In the genomic region with DNA sequence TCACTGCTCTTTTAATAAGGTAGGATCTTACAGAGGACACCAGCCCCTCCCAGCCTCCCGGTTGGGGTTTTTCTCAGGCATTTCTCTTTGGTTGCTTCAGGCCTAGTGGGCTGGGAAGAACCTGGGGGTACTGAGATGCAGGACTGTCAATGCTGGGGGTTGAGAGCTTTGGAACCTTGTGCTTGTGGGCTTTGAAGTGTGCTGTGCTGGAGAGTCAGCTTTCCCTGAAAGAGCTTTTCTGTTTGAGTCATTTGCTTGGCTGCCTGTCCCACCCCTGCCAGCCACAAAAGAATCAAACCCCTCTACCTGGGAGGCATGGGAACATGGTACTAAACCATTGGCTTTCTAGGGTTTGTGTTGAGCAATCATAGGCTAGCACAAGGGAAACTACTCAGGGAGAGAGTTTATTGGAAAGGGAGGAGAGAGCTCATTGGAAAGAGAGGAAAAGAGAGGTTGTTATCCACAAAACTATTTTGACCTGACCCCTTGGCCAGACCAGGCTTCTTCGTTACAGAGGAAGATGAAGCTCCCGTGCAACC, we compare ENCODE assay signal across 9 cellular contexts. TPM values are rescaled to one million over a fixed set of nuclear protein-coding genes. Genes with fewer than 3 reads are reported as not detected.
DNase-seq lines count a peak whose midpoint lies in the region.
"Had no signal": no experiment of that assay in that cellular context is flagged by ENCODE, and none has a peak within 500 bp of the region (broad histone marks: within the 10 kb centered on the region; RNA-seq: fewer than 3 reads in every experiment).

No MANE protein-coding gene starts in this region.

- intact Hi-C loops in activated T-helper 2 cell treated with anti-CD3 and anti-CD28 coated beads, Interferon-gamma antibody, Interleukin-2, Interleukin-4, amounts not matched to agents 10 μg/mL and 5 μg/mL and 100 μg/mL, durations not matched to agents 14 hours and 24 hours and 36 hours (cut with micrococcal nuclease) = loop anchor here (5.0 kb wide), 1 partner anchor 44 kb away; no protein-coding TSS in a partner anchor

- peak overlapping the region; percentile 89 for H3K27ac ChIP-seq in substantia nigra (ENCODE audit: low read depth, low read length, poor library complexity, severe bottlenecking)

- H3K36me3 Mint-ChIP-seq in activated T-cell treated with anti-CD3 and anti-CD28 coated beads, Interleukin-2, amount 50 U/mL, for 24 hours (ENCODE audit: low read depth) = peaks cover 69% of the 10 kb centered on the region
- H3K36me3 Mint-ChIP-seq in activated T-helper 2 cell treated with anti-CD3 and anti-CD28 coated beads, Interferon-gamma antibody, Interleukin-2, Interleukin-4, amounts not matched to agents 10 μg/mL and 5 μg/mL and 100 μg/mL, durations not matched to agents 14 hours and 24 hours and 36 hours (ENCODE audit: low read depth) = peaks cover 66% of the 10 kb centered on the region

- H3K9ac ChIP-seq in iPS-15b (ENCODE audit: low read depth, low read length) = peak overlapping the region; percentile 84

- DNase-seq in activated T-cell treated with anti-CD3 and anti-CD28 coated beads, Interleukin-2, amount 50 U/mL, for 24 hours = no peak
- DNase-seq in activated T-cell treated with anti-CD3 and anti-CD28 coated beads for 4 hours = no peak
- no peak for DNase-seq in activated T-helper 2 cell treated with anti-CD3 and anti-CD28 coated beads, Interferon-gamma antibody, Interleukin-2, Interleukin-4, amounts not matched to agents 10 μg/mL and 5 μg/mL and 100 μg/mL, durations not matched to agents 14 hours and 24 hours and 36 hours (ENCODE audit: low spot score)
- DNase-seq in substantia nigra (lab: John Stamatoyannopoulos, UW) = peak in 2 of 49 donors; percentile 20 to 40
- no peak for DNase-seq in COLO668 (lab: John Stamatoyannopoulos, UW; ENCODE audit: unreplicated experiment)
- no peak for DNase-seq in UCSD-AML1 (lab: John Stamatoyannopoulos, UW; ENCODE audit: unreplicated experiment)
- DNase-seq in pons (ENCODE audit: low spot score) = no peak

- no peaks in the 10 kb centered on the region for H3K27me3 Mint-ChIP-seq in activated T-cell treated with anti-CD3 and anti-CD28 coated beads, Interleukin-2, amount 50 U/mL, for 24 hours
- no peaks in the 10 kb centered on the region for H3K27me3 Mint-ChIP-seq in activated T-helper 2 cell treated with anti-CD3 and anti-CD28 coated beads, Interferon-gamma antibody, Interleukin-2, Interleukin-4, amounts not matched to agents 10 μg/mL and 5 μg/mL and 100 μg/mL, durations not matched to agents 14 hours and 24 hours and 36 hours (ENCODE audit: low read depth)

- no peaks in the 10 kb centered on the region for H3K27me3 ChIP-seq in iPS-15b (ENCODE audit: control insufficient read depth, insufficient read depth, low read length)

- no peaks in the 10 kb centered on the region for H3K9me3 ChIP-seq in iPS-15b (ENCODE audit: control insufficient read depth, insufficient read depth, low read length)

- peak overlapping the region; percentile 93 for H3K4me3 ChIP-seq in iPS-15b (ENCODE audit: low read depth, low read length)

- H3K4me1 ChIP-seq in iPS-15b (ENCODE audit: control insufficient read depth, insufficient read depth, low read length) = peaks cover 9% of the 10 kb centered on the region

- peaks cover 51% of the 10 kb centered on the region for H3K36me3 ChIP-seq in iPS-15b (ENCODE audit: control insufficient read depth, insufficient read depth, low read length)

- no peaks in the 10 kb centered on the region for H3K9me3 Mint-ChIP-seq in activated T-cell treated with anti-CD3 and anti-CD28 coated beads, Interleukin-2, amount 50 U/mL, for 24 hours
- no peaks in the 10 kb centered on the region for H3K9me3 Mint-ChIP-seq in activated T-helper 2 cell treated with anti-CD3 and anti-CD28 coated beads, Interferon-gamma antibody, Interleukin-2, Interleukin-4, amounts not matched to agents 10 μg/mL and 5 μg/mL and 100 μg/mL, durations not matched to agents 14 hours and 24 hours and 36 hours

- peak overlapping the region; percentile 94 for H3K4me3 Mint-ChIP-seq in activated T-cell treated with anti-CD3 and anti-CD28 coated beads, Interleukin-2, amount 50 U/mL, for 24 hours
- H3K4me3 Mint-ChIP-seq in activated T-helper 2 cell treated with anti-CD3 and anti-CD28 coated beads, Interferon-gamma antibody, Interleukin-2, Interleukin-4, amounts not matched to agents 10 μg/mL and 5 μg/mL and 100 μg/mL, durations not matched to agents 14 hours and 24 hours and 36 hours (ENCODE audit: low read depth) = peak overlapping the region; percentile 100

- H3K4me1 Mint-ChIP-seq in activated T-cell treated with anti-CD3 and anti-CD28 coated beads, Interleukin-2, amount 50 U/mL, for 24 hours (ENCODE audit: low read depth) = peaks cover 47% of the 10 kb centered on the region
- peaks cover 64% of the 10 kb centered on the region for H3K4me1 Mint-ChIP-seq in activated T-helper 2 cell treated with anti-CD3 and anti-CD28 coated beads, Interferon-gamma antibody, Interleukin-2, Interleukin-4, amounts not matched to agents 10 μg/mL and 5 μg/mL and 100 μg/mL, durations not matched to agents 14 hours and 24 hours and 36 hours (ENCODE audit: low read depth)

- H3K27ac Mint-ChIP-seq in activated T-cell treated with anti-CD3 and anti-CD28 coated beads, Interleukin-2, amount 50 U/mL, for 24 hours = peak overlapping the region; percentile 93
- peak overlapping the region; percentile 92 for H3K27ac Mint-ChIP-seq in activated T-helper 2 cell treated with anti-CD3 and anti-CD28 coated beads, Interferon-gamma antibody, Interleukin-2, Interleukin-4, amounts not matched to agents 10 μg/mL and 5 μg/mL and 100 μg/mL, durations not matched to agents 14 hours and 24 hours and 36 hours

RNA-seq across cellular contexts. Expression of a gene that starts 1.4 kb away (rescaled TPM):
- 273 and 278 TPM in 2 replicates for total RNA-seq in activated T-helper 2 cell treated with anti-CD3 and anti-CD28 coated beads, Interferon-gamma antibody, Interleukin-2, Interleukin-4, amounts not matched to agents 10 μg/mL and 5 μg/mL and 100 μg/mL, durations not matched to agents 14 hours and 24 hours and 36 hours

RNA-seq across cellular contexts. Expression of a gene that starts 18.4 kb away (rescaled TPM):
- total RNA-seq in activated T-helper 2 cell treated with anti-CD3 and anti-CD28 coated beads, Interferon-gamma antibody, Interleukin-2, Interleukin-4, amounts not matched to agents 10 μg/mL and 5 μg/mL and 100 μg/mL, durations not matched to agents 14 hours and 24 hours and 36 hours = not detected in 2 replicates
- total RNA-seq: dermis microvascular lymphatic vessel endothelial cell had no signal
